Comparison of ENCODE assay signal across 1 cellular context in the genomic region with DNA sequence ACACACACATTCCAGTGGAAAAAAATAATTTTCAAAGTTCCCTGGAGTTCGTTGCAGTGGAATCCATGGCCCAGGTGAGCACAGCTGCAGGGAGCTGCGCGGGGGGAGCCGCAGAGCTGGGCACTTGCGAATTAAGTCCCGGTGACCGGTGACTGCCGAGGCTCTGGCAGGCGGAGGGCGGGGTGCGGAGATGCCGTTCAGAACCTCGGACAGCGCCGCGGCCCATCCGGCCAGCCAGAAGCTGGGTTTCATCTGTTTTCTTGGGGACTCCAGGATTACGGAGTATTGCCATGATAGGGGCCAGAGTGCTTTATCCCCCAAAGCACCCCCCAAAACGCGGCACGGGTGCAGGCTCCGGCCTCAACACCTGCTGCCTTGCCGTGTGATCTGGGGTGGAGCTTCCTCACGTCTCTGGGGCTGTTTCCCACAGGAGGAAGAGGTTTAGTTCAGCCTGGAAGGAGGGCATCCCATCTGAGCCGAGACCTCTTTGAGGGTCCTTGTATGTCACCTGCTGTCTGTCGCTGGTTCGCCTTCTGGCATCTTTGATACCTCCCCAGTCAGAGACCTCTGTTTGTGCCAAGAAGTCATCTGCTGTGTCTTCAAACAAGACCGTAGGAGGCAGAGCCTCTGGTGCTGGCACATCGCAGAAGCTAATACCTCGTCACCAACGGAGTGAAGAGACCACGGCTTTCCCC.
TF ChIP-seq lines count a peak whose summit lies in the region.

No MANE protein-coding gene starts in this region.

TF ChIP-seq in HepG2, 621 proteins besides CTCF, POLR2A, EP300 and RAD21 (continued from another document and continues in another):
- TF ChIP-seq ZNF609 (CRISPR knock-in tag; IDR thresholded peaks at IDR 0.05; ENCODE audit: borderline replicate concordance): no peak
- TF ChIP-seq ZNF180 (CRISPR knock-in tag; IDR thresholded peaks at IDR 0.05; ENCODE audit: borderline replicate concordance, low read depth): no peak
- TF ChIP-seq MTA3 (CRISPR knock-in tag; IDR thresholded peaks at IDR 0.05): no peak
- no peak for TF ChIP-seq REL (CRISPR knock-in tag; conservative IDR thresholded peaks at IDR 0.05)
- peak; percentile 85; the same call in 1 of the 2 replicates for TF ChIP-seq NAIF1 (CRISPR knock-in tag; IDR thresholded peaks at IDR 0.05; ENCODE audit: borderline replicate concordance)
- TF ChIP-seq HNF1A (IDR thresholded peaks at IDR 0.05; ENCODE audit: low read depth): no peak
- TF ChIP-seq HNF1A (CRISPR knock-in tag; IDR thresholded peaks at IDR 0.05; ENCODE audit: borderline replicate concordance): no peak; the same call in 1 of the 2 replicates
- TF ChIP-seq, protein P1, sequence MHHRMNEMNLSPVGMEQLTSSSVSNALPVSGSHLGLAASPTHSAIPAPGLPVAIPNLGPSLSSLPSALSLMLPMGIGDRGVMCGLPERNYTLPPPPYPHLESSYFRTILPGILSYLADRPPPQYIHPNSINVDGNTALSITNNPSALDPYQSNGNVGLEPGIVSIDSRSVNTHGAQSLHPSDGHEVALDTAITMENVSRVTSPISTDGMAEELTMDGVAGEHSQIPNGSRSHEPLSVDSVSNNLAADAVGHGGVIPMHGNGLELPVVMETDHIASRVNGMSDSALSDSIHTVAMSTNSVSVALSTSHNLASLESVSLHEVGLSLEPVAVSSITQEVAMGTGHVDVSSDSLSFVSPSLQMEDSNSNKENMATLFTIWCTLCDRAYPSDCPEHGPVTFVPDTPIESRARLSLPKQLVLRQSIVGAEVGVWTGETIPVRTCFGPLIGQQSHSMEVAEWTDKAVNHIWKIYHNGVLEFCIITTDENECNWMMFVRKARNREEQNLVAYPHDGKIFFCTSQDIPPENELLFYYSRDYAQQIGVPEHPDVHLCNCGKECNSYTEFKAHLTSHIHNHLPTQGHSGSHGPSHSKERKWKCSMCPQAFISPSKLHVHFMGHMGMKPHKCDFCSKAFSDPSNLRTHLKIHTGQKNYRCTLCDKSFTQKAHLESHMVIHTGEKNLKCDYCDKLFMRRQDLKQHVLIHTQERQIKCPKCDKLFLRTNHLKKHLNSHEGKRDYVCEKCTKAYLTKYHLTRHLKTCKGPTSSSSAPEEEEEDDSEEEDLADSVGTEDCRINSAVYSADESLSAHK (CRISPR knock-in tag; IDR thresholded peaks at IDR 0.05; ENCODE audit: borderline replicate concordance): peak; percentile 89; the same call in 1 of the 2 replicates
- TF ChIP-seq CHCHD3 (CRISPR knock-in tag; IDR thresholded peaks at IDR 0.05): 0 out of 2 replicates have a peak, but pooled peaks have one; percentile 6
- peak; percentile 87 for TF ChIP-seq MEIS2 (CRISPR knock-in tag; IDR thresholded peaks at IDR 0.05)
- no peak for TF ChIP-seq ZMYM2 (CRISPR knock-in tag; IDR thresholded peaks at IDR 0.05)
- peak; percentile 32; the same call in 1 of the 2 replicates for TF ChIP-seq GATAD1 (CRISPR knock-in tag; IDR thresholded peaks at IDR 0.05)
- TF ChIP-seq TCF7 (IDR thresholded peaks at IDR 0.05; ENCODE audit: low read depth): no peak
- 0 out of 2 replicates have a peak, but pooled peaks have one; percentile 68 for TF ChIP-seq ZNF17 (CRISPR knock-in tag; IDR thresholded peaks at IDR 0.05)
- no peak for TF ChIP-seq ZBTB8A (CRISPR knock-in tag; IDR thresholded peaks at IDR 0.05; ENCODE audit: borderline replicate concordance, low read depth)
- no peak for TF ChIP-seq ASH2L (IDR thresholded peaks at IDR 0.05; ENCODE audit: insufficient read length, low read depth, low read length)
- TF ChIP-seq ZNF773 (CRISPR knock-in tag; IDR thresholded peaks at IDR 0.05; ENCODE audit: borderline replicate concordance): peak; percentile 75; the same call in 1 of the 2 replicates
- TF ChIP-seq TERF1 (CRISPR knock-in tag; IDR thresholded peaks at IDR 0.05): no peak
- TF ChIP-seq ARNT2 (CRISPR knock-in tag; IDR thresholded peaks at IDR 0.05; ENCODE audit: low read depth): peak; percentile 76
- TF ChIP-seq ZNF512 (CRISPR knock-in tag; IDR thresholded peaks at IDR 0.05): no peak
- peak; percentile 42; the same call in 1 of the 2 replicates for TF ChIP-seq MIER3 (CRISPR knock-in tag; IDR thresholded peaks at IDR 0.05; ENCODE audit: borderline replicate concordance)
- TF ChIP-seq, protein P2, sequence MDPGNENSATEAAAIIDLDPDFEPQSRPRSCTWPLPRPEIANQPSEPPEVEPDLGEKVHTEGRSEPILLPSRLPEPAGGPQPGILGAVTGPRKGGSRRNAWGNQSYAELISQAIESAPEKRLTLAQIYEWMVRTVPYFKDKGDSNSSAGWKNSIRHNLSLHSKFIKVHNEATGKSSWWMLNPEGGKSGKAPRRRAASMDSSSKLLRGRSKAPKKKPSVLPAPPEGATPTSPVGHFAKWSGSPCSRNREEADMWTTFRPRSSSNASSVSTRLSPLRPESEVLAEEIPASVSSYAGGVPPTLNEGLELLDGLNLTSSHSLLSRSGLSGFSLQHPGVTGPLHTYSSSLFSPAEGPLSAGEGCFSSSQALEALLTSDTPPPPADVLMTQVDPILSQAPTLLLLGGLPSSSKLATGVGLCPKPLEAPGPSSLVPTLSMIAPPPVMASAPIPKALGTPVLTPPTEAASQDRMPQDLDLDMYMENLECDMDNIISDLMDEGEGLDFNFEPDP (CRISPR knock-in tag; conservative IDR thresholded peaks at IDR 0.05): no peak
- no peak for TF ChIP-seq MAX (IDR thresholded peaks at IDR 0.05)
- no peak for TF ChIP-seq ZNF275 (CRISPR knock-in tag; IDR thresholded peaks at IDR 0.05; ENCODE audit: borderline replicate concordance)
- TF ChIP-seq TSC22D2 (CRISPR knock-in tag; IDR thresholded peaks at IDR 0.05; ENCODE audit: borderline replicate concordance): peak; percentile 97
- no peak for TF ChIP-seq RBFOX2 (IDR thresholded peaks at IDR 0.05; ENCODE audit: low read depth, low read length)
- no peak for TF ChIP-seq NCOR1 (IDR thresholded peaks at IDR 0.05; ENCODE audit: borderline replicate concordance, low read length)
- TF ChIP-seq ZNF598 (CRISPR knock-in tag; IDR thresholded peaks at IDR 0.05; ENCODE audit: borderline replicate concordance): no peak
- no peak; the same call in 1 of the 2 replicates for TF ChIP-seq ZNF274 (CRISPR knock-in tag; IDR thresholded peaks at IDR 0.05)
- TF ChIP-seq HNRNPH1 (optimal IDR thresholded peaks at IDR 0.05; ENCODE audit: low read depth, low read length): no peak
- no peak for TF ChIP-seq SP4 (CRISPR knock-in tag; IDR thresholded peaks at IDR 0.05)
- TF ChIP-seq GABPB1 (CRISPR knock-in tag; IDR thresholded peaks at IDR 0.05): peak; percentile 92
- peak; percentile 92 for TF ChIP-seq NFKB2 (CRISPR knock-in tag; IDR thresholded peaks at IDR 0.05; ENCODE audit: borderline replicate concordance)
- peak; percentile 94 for TF ChIP-seq KLF11 (CRISPR knock-in tag; IDR thresholded peaks at IDR 0.05)
- TF ChIP-seq SIX1 (CRISPR knock-in tag; IDR thresholded peaks at IDR 0.05; ENCODE audit: borderline replicate concordance): no peak
- 0 out of 2 replicates have a peak, but pooled peaks have one; percentile 28 for TF ChIP-seq MED1 (CRISPR knock-in tag; IDR thresholded peaks at IDR 0.05)
